In the genomic region with DNA sequence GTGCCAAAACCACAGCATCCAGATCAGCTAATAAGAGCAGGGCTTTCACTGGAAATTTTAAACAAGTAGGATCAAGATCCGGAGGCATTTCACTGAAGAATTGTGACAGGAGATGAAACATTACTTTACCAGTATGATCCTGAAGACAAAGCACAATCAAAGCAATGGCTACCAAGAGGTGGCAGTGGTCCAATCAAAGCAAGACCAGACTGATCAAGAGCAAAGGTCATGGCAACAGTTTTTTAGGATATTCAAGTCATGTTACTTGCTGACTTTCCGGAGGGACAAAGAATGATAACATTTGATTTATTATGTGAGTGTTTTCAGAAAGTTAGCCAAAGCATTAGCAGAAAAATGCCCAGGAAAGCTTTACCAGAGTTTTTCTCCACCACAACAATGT, we compare ENCODE assay signal across 21 cellular contexts. TPM values are rescaled to one million over a fixed set of nuclear protein-coding genes. Genes with fewer than 3 reads are reported as not detected.
A peak's percentile ranks its signal among the peaks of the same experiment; 100 is the strongest.
DNase-seq lines count a peak whose midpoint lies in the region; ATAC-seq, FAIRE-seq and TF ChIP-seq lines count a peak whose summit lies in the region.
"Had no signal": no experiment of that assay in that cellular context is flagged by ENCODE, and none has a peak within 500 bp of the region (broad histone marks: within the 10 kb centered on the region; RNA-seq: fewer than 3 reads in every experiment).

No MANE protein-coding gene starts in this region.

- ATAC-seq in GM19328 (IDR thresholded peaks at IDR 0.05; ENCODE audit: unreplicated experiment), result no peak
- ATAC-seq: CD8-positive, alpha-beta T cell; GM12878 had no signal

- H3K4me3 Mint-ChIP-seq in MCF 10A (ENCODE audit: unreplicated experiment), result no peak overlapping the region
- H3K4me3 Mint-ChIP-seq: B cell; CD8-positive, alpha-beta T cell had no signal

- H3K9ac ChIP-seq in endothelial cell of umbilical vein (replicated peaks; ENCODE audit: extremely low read depth, insufficient read depth, low read length), result no peak overlapping the region
- H3K9ac ChIP-seq: BLaER1 treated with 17β-estradiol and CSF1 and Interleukin-3, amounts not matched to agents 10 nM and 100 nM had no signal

- H3K4me1 Mint-ChIP-seq in MCF 10A (ENCODE audit: insufficient read depth, unreplicated experiment), result no peaks in the 10 kb centered on the region
- H3K4me1 Mint-ChIP-seq: B cell had no signal

- intact Hi-C loops in MCF 10A (cut with micrococcal nuclease) (no loop called here), breast epithelium (cut with DNase I; ENCODE audit: low total_unique reads) (no loop called here), adrenal gland (cut with DNase I) (no loop called here), endothelial cell of umbilical vein (cut with micrococcal nuclease) (no loop called here)

- peaks cover 15% of the 10 kb centered on the region for H3K27me3 Mint-ChIP-seq in MCF 10A (ENCODE audit: insufficient read depth, unreplicated experiment)

- CTCF ChIA-PET in MCF 10A (lab: Yijun Ruan, JAX) (no interaction called here), endothelial cell of umbilical vein (lab: Charles Lee) (no interaction called here)

- H3K9me3 ChIP-seq in breast epithelium (peaks cover 0 to 12% of the 10 kb centered on the region in 2 donors), adrenal gland (replicated peaks in 1 of 3) (peaks cover 0 to 9% (median 0%) of the 10 kb centered on the region in 3 donors), endothelial cell of umbilical vein (replicated peaks; ENCODE audit: control insufficient read depth, insufficient read depth, low read length) (no peaks in the 10 kb centered on the region)
- H3K9me3 ChIP-seq: HAP-1 had no signal

- no peak overlapping the region for H2AFZ ChIP-seq in endothelial cell of umbilical vein (ENCODE audit: low read depth, low read length)

- H3K4me3 ChIP-seq in breast epithelium, result no peak overlapping the region
- no peak overlapping the region for H3K4me3 ChIP-seq in adrenal gland
- H3K4me3 ChIP-seq in endothelial cell of umbilical vein (replicated peaks in 1 of 3; ENCODE audit: insufficient read depth in 1 of 3, low read depth in 1 of 3, low read length in 3 of 3), result no peak overlapping the region
- H3K4me3 ChIP-seq: BLaER1 treated with 17β-estradiol and CSF1 and Interleukin-3, amounts not matched to agents 10 nM and 100 nM; GM12878; HAP-1 had no signal

- H3K27me3 ChIP-seq in breast epithelium, result no peaks in the 10 kb centered on the region
- H3K27me3 ChIP-seq in adrenal gland, result no peaks in the 10 kb centered on the region
- no peaks in the 10 kb centered on the region for H3K27me3 ChIP-seq in endothelial cell of umbilical vein (ENCODE audit: control insufficient read depth in 2 of 2, insufficient read depth in 2 of 2, low read length in 2 of 2)

- H3K36me3 ChIP-seq in breast epithelium, result no peaks in the 10 kb centered on the region
- H3K36me3 ChIP-seq in adrenal gland (replicated peaks in 1 of 2), result no peaks in the 10 kb centered on the region
- no peaks in the 10 kb centered on the region for H3K36me3 ChIP-seq in endothelial cell of umbilical vein (ENCODE audit: control insufficient read depth in 2 of 2, extremely low read depth in 1 of 2, insufficient read depth in 2 of 2, low read length in 2 of 2)
- H3K36me3 ChIP-seq: BLaER1 treated with 17β-estradiol and CSF1 and Interleukin-3, amounts not matched to agents 10 nM and 100 nM; HAP-1 had no signal

- no peaks in the 10 kb centered on the region for H3K9me1 ChIP-seq in endothelial cell of umbilical vein (replicated peaks; ENCODE audit: control insufficient read depth, extremely low read depth, insufficient read depth, low read length)

- POLR2A ChIA-PET in MCF 10A (lab: Yijun Ruan, JAX) (no interaction called here), endothelial cell of umbilical vein (lab: Charles Lee) (no interaction called here)

- dilution Hi-C loops in endothelial cell of umbilical vein (cut with MboI; ENCODE audit: extremely low pct_ligation_motif_present, low sequenced_read_pairs), result no loop called here

- FAIRE-seq in endothelial cell of umbilical vein (lab: Jason Lieb, UNC) (no peak), urothelium cell line (lab: Jason Lieb, UNC) (peak; percentile 73)
- FAIRE-seq: GM12878, H1 had no signal

- BruUV-seq in MCF 10A (replicated peaks; lab: Mats Ljungman, UMichigan) (no TSS peak), endothelial cell of umbilical vein (replicated peaks; lab: Mats Ljungman, UMichigan) (no TSS peak)

- no peaks in the 10 kb centered on the region for H3K9me3 Mint-ChIP-seq in MCF 10A (ENCODE audit: unreplicated experiment)
- H3K9me3 Mint-ChIP-seq: CD8-positive, alpha-beta T cell had no signal

- H3K27ac Mint-ChIP-seq in MCF 10A (ENCODE audit: low read depth, unreplicated experiment), result no peak overlapping the region
- H3K27ac Mint-ChIP-seq: B cell; CD8-positive, alpha-beta T cell had no signal

- TF ChIP-seq POLR2A in breast epithelium (IDR thresholded peaks at IDR 0.05), result no peak
- TF ChIP-seq POLR2A in adrenal gland (IDR thresholded peaks at IDR 0.05), result no peak
- TF ChIP-seq POLR2A in endothelial cell of umbilical vein (IDR thresholded peaks at IDR 0.05; ENCODE audit: low read depth, low read length), result no peak

- H3K4me2 ChIP-seq in endothelial cell of umbilical vein (ENCODE audit: insufficient read depth, low read length), result no peak overlapping the region
- H3K4me2 ChIP-seq: BLaER1 treated with 17β-estradiol and CSF1 and Interleukin-3, amounts not matched to agents 10 nM and 100 nM had no signal

- TF ChIP-seq CTCF in MCF 10A (IDR thresholded peaks at IDR 0.05; ENCODE audit: unreplicated experiment) (no peak), breast epithelium (IDR thresholded peaks at IDR 0.05) (no peak), adrenal gland (IDR thresholded peaks at IDR 0.05) (no peak), endothelial cell of umbilical vein (IDR thresholded peaks at IDR 0.05; ENCODE audit: extremely low read depth in 1 of 2, insufficient read depth in 1 of 2, low read depth in 1 of 2, low read length in 2 of 2) (no peak)

- WGBS in adrenal gland, 4 donors, result 20 to 32% (median 22%) methylated on average over 2 of the region's 2 CpGs

- H3K27ac ChIP-seq in breast epithelium (no peak overlapping the region), adrenal gland (peak overlapping the region in 2 of 5 donors; percentile 1 to 26), endothelial cell of umbilical vein (ENCODE audit: insufficient read depth, low read depth, low read length) (no peak overlapping the region)
- H3K27ac ChIP-seq: BLaER1 treated with 17β-estradiol and CSF1 and Interleukin-3, amounts not matched to agents 10 nM and 100 nM; HL-60 had no signal

- H3K36me3 Mint-ChIP-seq in MCF 10A (ENCODE audit: insufficient read depth, unreplicated experiment), result no peaks in the 10 kb centered on the region
- H3K36me3 Mint-ChIP-seq: CD8-positive, alpha-beta T cell had no signal

- H3K79me2 ChIP-seq in endothelial cell of umbilical vein (ENCODE audit: control insufficient read depth, insufficient read depth, low read length), result no peaks in the 10 kb centered on the region

- no peaks in the 10 kb centered on the region for H3K4me1 ChIP-seq in breast epithelium
- H3K4me1 ChIP-seq in adrenal gland (replicated peaks in 1 of 2), result peaks cover 0 to 24% of the 10 kb centered on the region in 2 donors
- H3K4me1 ChIP-seq in endothelial cell of umbilical vein (ENCODE audit: control insufficient read depth, extremely low read depth, insufficient read depth, low read length), result no peaks in the 10 kb centered on the region
- H3K4me1 ChIP-seq: BLaER1 treated with 17β-estradiol and CSF1 and Interleukin-3, amounts not matched to agents 10 nM and 100 nM had no signal

- H4K20me1 ChIP-seq in endothelial cell of umbilical vein (replicated peaks; ENCODE audit: control insufficient read depth, extremely low read depth, insufficient read depth, low read length), result no peaks in the 10 kb centered on the region
- H4K20me1 ChIP-seq: BLaER1 treated with 17β-estradiol and CSF1 and Interleukin-3, amounts not matched to agents 10 nM and 100 nM had no signal

- DNase-seq in MCF 10A (ENCODE audit: unreplicated experiment), result peak; percentile 7
- DNase-seq in breast epithelium (ENCODE audit: low spot score in 2 of 2), result no peak
- peak in 6 of 7 donors; percentile 36 to 66 (median 50) for DNase-seq in adrenal gland
- peak; percentile 72 for DNase-seq in endothelial cell of umbilical vein (ENCODE audit: low read depth, low spot score)
- DNase-seq in urothelium cell line (ENCODE audit: low spot score), result no peak
- DNase-seq in DMS53 (lab: John Stamatoyannopoulos, UW), result no peak
- no peak for DNase-seq in T-helper 1 cell
- DNase-seq: 8988T; Calu3; CD8-positive, alpha-beta T cell; DND-41; EL; IMR-90 had no signal

TF ChIP-seq in endothelial cell of umbilical vein, 7 proteins besides CTCF, POLR2A, EP300 and RAD21:
- TF ChIP-seq MAX (IDR thresholded peaks at IDR 0.05; ENCODE audit: insufficient read depth, insufficient read length) (no peak), MYC (IDR thresholded peaks at IDR 0.05; ENCODE audit: low read depth, low read length) (no peak), EZH2 (IDR thresholded peaks at IDR 0.05; ENCODE audit: borderline replicate concordance, low read depth, low read length, severe bottlenecking) (no peak), JUN (IDR thresholded peaks at IDR 0.05; ENCODE audit: borderline replicate concordance, insufficient read depth, insufficient read length, low read depth) (no peak)
TF ChIP-seq in endothelial cell of umbilical vein: peak in this region for 0.

RNA-seq across cellular contexts. Expression of gene ZSWIM5, which starts 8.2 kb away (rescaled TPM):
- total RNA-seq in MCF 10A (2022), result 0.14 and 0.32 TPM in 2 replicates
- total RNA-seq in breast epithelium, result 1 to 10 TPM; 1.6 to 4.5 (median 3.3) TPM
- total RNA-seq in adrenal gland, result 10 to 100 TPM; 14.5 to 34.0 (median 21.1) TPM
- polyA plus RNA-seq in adrenal gland, result 10 to 100 TPM in 1 of 3 donors, 1 to 10 TPM in 2; 5.0 to 25.8 (median 5.6) TPM
- total RNA-seq in endothelial cell of umbilical vein, result 1.6 and 1.7 TPM in 2 replicates
- polyA plus RNA-seq in endothelial cell of umbilical vein, result 3.9 and 4.3 TPM in 2 replicates
- 1.7 TPM in 2 replicates for polyA plus RNA-seq in endothelial cell of umbilical vein (2011; cell fraction: cytosol; rRNA removed)
- polyA plus RNA-seq in endothelial cell of umbilical vein (2011; cell fraction: nucleus; rRNA removed), result 6.8 and 8.0 TPM in 2 replicates
- 1.1 and 1.6 TPM in 2 replicates for polyA plus RNA-seq in endothelial cell of umbilical vein (2012)
- polyA minus RNA-seq in endothelial cell of umbilical vein, result 5.9 and 7.3 TPM in 2 replicates
- polyA minus RNA-seq in endothelial cell of umbilical vein (2011; cell fraction: cytosol; rRNA and poly(A)+ RNA removed), result 2.8 TPM
- polyA minus RNA-seq in endothelial cell of umbilical vein (2011; cell fraction: nucleus; rRNA and poly(A)+ RNA removed), result 3.8 and 4.8 TPM in 2 replicates
- total RNA-seq: HT1080 had no signal

Comparison
In these comparisons a context has a peak if more than half of its experiments do, and no peak if none do; other contexts are left out.
1. DNase-seq: peak in MCF 10A (single experiment), adrenal gland (6 of 7) and endothelial cell of umbilical vein (single experiment); none in breast epithelium (0 of 2), urothelium cell line (single experiment), DMS53 (single experiment) and T-helper 1 cell (0 of 5).